Comparison of ENCODE assay signal across 8 cellular contexts in the genomic region with DNA sequence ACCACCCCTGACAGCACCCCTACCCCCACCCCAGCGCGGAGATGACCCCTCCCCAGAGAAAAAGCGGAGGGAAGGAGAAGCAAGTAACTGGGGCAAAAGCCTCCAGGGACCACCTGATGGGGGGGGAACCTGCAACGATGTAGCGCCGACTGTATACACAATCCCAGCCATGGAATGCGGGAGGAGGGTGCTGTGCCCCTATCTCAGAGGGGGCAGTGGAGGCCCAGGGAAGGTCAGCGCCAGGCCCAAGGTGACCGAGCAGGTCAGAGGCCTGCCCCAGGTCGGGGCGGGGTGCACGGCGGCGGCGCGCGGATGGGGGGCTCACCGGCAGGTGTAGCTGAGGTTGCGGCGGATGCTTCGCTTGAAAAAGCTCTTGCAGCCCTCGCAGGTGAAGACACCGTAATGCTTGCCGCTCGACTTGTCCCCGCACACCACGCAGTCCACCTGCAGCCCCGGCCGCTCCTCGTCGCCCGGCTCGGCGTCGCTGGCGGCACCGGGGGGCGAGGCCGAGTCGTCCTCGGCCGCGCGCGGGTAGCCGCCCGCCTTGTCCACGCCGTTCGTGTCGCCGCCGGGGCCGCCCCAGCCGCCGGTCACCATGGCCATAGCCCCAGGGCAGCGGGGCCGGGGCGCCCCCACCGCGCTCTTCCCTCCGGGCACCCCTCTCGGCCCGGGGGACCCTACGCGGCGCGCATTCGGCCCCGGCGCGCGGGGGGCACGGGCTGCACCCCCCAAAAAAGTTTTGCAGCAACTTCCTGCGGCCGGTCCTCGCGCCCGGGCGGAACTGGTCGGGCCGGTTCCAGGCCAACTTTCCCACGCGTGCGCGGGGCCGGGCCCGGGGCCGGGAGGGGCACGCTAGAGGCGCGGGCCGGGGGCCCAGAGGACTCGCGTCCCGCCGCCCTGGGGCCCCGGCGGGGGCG. TPM values are rescaled to one million over a fixed set of nuclear protein-coding genes. Genes with fewer than 3 reads are reported as not detected.
DNase-seq lines count a peak whose midpoint lies in the region; ATAC-seq and TF ChIP-seq lines count a peak whose summit lies in the region.

No MANE protein-coding gene starts in this region.

- no peaks in the 10 kb centered on the region for H3K9me3 Mint-ChIP-seq in T-cell

- peaks cover 0 to 16% (median 6%) of the 10 kb centered on the region in 3 donors for H3K4me1 Mint-ChIP-seq in T-cell

- no peaks in the 10 kb centered on the region for H4K20me1 ChIP-seq in GM23248 (ENCODE audit: insufficient read depth)

- ATAC-seq in T-cell (replicated peaks in 1 of 4) (peak in 3 of 4 experiments; percentile 8 to 33 (median 12)), gastroesophageal sphincter (peak; percentile 9), omental fat pad (ENCODE audit: low FRiP score) (no peak)

- no peak for TF ChIP-seq POLR2A in gastroesophageal sphincter (IDR thresholded peaks at IDR 0.05)

- no peak for TF ChIP-seq EP300 in gastroesophageal sphincter (IDR thresholded peaks at IDR 0.05)

- peak overlapping the region; percentile 54 to 65 (median 57) for H3K4me3 Mint-ChIP-seq in T-cell

- H3K79me2 ChIP-seq in GM23248 (ENCODE audit: insufficient read depth), result peaks cover 53% of the 10 kb centered on the region

- H3K4me3 ChIP-seq in AG04449 (ENCODE audit: low read depth, low read length) (peak overlapping the region; percentile 82), GM23248 (peak overlapping the region; percentile 92), gastroesophageal sphincter (peak overlapping the region; percentile 92 to 93), retinal pigment epithelial cell (ENCODE audit: low read length) (peak overlapping the region; percentile 65)

- TF ChIP-seq CTCF in AG04449 (IDR thresholded peaks at IDR 0.05; ENCODE audit: insufficient read depth, low read length, missing control alignments) (no peak), gastroesophageal sphincter (IDR thresholded peaks at IDR 0.05) (no peak), retinal pigment epithelial cell (conservative IDR thresholded peaks at IDR 0.05; ENCODE audit: low read depth, low read length) (no peak), omental fat pad (IDR thresholded peaks at IDR 0.05) (no peak)

- in situ Hi-C loops in GM23248 (cut with MboI), result no loop called here

- H3K27me3 ChIP-seq in GM23248 (replicated peaks; ENCODE audit: insufficient read depth) (no peaks in the 10 kb centered on the region), gastroesophageal sphincter (no peaks in the 10 kb centered on the region)

- H3K4me2 ChIP-seq in GM23248 (ENCODE audit: unreplicated experiment), result peak overlapping the region; percentile 94

- H3K27me3 Mint-ChIP-seq in T-cell, result peaks cover 5 to 7% of the 10 kb centered on the region in 2 donors

- H3K36me3 ChIP-seq in GM23248 (ENCODE audit: low read depth) (no peaks in the 10 kb centered on the region), gastroesophageal sphincter (peaks cover 0 to 10% of the 10 kb centered on the region in 2 donors)

- peak overlapping the region; percentile 79 for H3K9ac ChIP-seq in GM23248

- CTCF ChIA-PET in AG04449 (lab: Yijun Ruan, JAX), result interaction anchor here (1.5 to 2.6 kb wide), 2 partner anchors 10 to 16 kb away, joined by 4 to 12 read pairs; no protein-coding TSS in a partner anchor
- CTCF ChIA-PET in T-cell (lab: Charles Lee), result no interaction called here

- POLR2A ChIA-PET in AG04449 (lab: Yijun Ruan, JAX) (interaction anchor here (2.7 kb wide), 1 partner anchor 18 kb away, joined by 11 read pairs; a partner anchor contains a TSS), T-cell (lab: Charles Lee) (interaction anchor here in 1 of 2 donors (0.6 kb wide), 1 partner anchor 120 kb away, joined by 13 read pairs; no protein-coding TSS in a partner anchor)

- no peaks in the 10 kb centered on the region for H3K9me2 ChIP-seq in GM23248 (ENCODE audit: insufficient read depth)

- H3K9me3 ChIP-seq in GM23248 (ENCODE audit: low read depth) (no peaks in the 10 kb centered on the region), gastroesophageal sphincter (no peaks in the 10 kb centered on the region)

- no peak overlapping the region for H3K27ac Mint-ChIP-seq in T-cell

- H3K4me1 ChIP-seq in GM23248 (ENCODE audit: insufficient read depth), result peaks cover 26% of the 10 kb centered on the region
- peaks cover 0 to 62% (median 31%) of the 10 kb centered on the region in 3 donors for H3K4me1 ChIP-seq in gastroesophageal sphincter

- DNase-seq in AG04449 (ENCODE audit: low read depth, low spot score), result no peak
- DNase-seq in GM23248, result peak; percentile 49
- peak in 3 of 34 experiments; percentile 20 to 27 (median 26) for DNase-seq in T-cell
- DNase-seq in retinal pigment epithelial cell (ENCODE audit: low read depth), result no peak
- no peak for DNase-seq in omental fat pad (ENCODE audit: low spot score)
- DNase-seq in superior temporal gyrus (ENCODE audit: extremely low spot score), result no peak
- no peak for DNase-seq in NCI-H774 (lab: John Stamatoyannopoulos, UW)

- no peak overlapping the region for H3K27ac ChIP-seq in GM23248
- peak overlapping the region; percentile 74 to 94 (median 86) for H3K27ac ChIP-seq in gastroesophageal sphincter

- 0 out of 2 replicates have a peak, but pooled peaks cover 3% of the 10 kb centered on the region for H3F3A ChIP-seq in GM23248 (ENCODE audit: insufficient read depth)

- 1 to 2% methylated on average over 37 to 53 of the region's 100 CpGs for WGBS in GM23248 (ENCODE audit: low coverage in 1 of 2, low lambda C conversion rate in 2 of 2, missing lambda C conversion rate in 2 of 2), 2 experiments
- WGBS in gastroesophageal sphincter (ENCODE audit: low coverage in 1 of 2), 2 donors, result 0% methylated on average over 10 of the region's 100 CpGs; no CpG with 5 or more reads in 1 of the 2 donors

- H3K36me3 Mint-ChIP-seq in T-cell, result no peaks in the 10 kb centered on the region

- H2AFZ ChIP-seq in GM23248, result peak overlapping the region; percentile 71

RNA-seq across cellular contexts. Expression of a gene that starts 0.8 kb away (rescaled TPM):
- 82.5 and 96.7 TPM in 2 replicates for total RNA-seq in GM23248 (2014; rRNA removed; shearing (Covaris generic))
- polyA plus RNA-seq in GM23248 (2016; fragmentation: Nextera tagmentation; extraction: Ambion mirVana), result 11.7 and 14.1 TPM in 2 replicates
- total RNA-seq in T-cell, result 1 to 10 TPM in 4 of 5 donors, under 1 TPM in 1; 0.55 to 6.4 (median 2.8) TPM
- total RNA-seq in gastroesophageal sphincter, result 10 to 100 TPM; 33.9 to 71.9 (median 60.2) TPM
- total RNA-seq in omental fat pad, result 10 to 100 TPM; 16.9 to 45.4 (median 29.8) TPM

RNA-seq across cellular contexts. Expression of a gene that starts 18.9 kb away (rescaled TPM):
- total RNA-seq in GM23248 (2014; rRNA removed; shearing (Covaris generic)), result 1.3 and 1.8 TPM in 2 replicates
- polyA plus RNA-seq in GM23248 (2016; fragmentation: Nextera tagmentation; extraction: Ambion mirVana), result 17.1 and 17.4 TPM in 2 replicates
- total RNA-seq in T-cell (10 to 100 TPM; 21.5 to 33.3 (median 23.0) TPM), gastroesophageal sphincter (10 to 100 TPM in 1 of 4 donors, 1 to 10 TPM in 3; 3.5 to 15.1 (median 6.5) TPM), omental fat pad (10 to 100 TPM in 1 of 4 donors, 1 to 10 TPM in 3; 6.7 to 17.7 (median 9.3) TPM)

RNA-seq across cellular contexts. Expression of a gene that starts 19.7 kb away (rescaled TPM):
- not detected in 2 replicates for total RNA-seq in GM23248 (2014; rRNA removed; shearing (Covaris generic))
- not detected in 2 replicates for polyA plus RNA-seq in GM23248 (2016; fragmentation: Nextera tagmentation; extraction: Ambion mirVana)
- total RNA-seq in T-cell (under 1 TPM in 4 of 5 donors, not detected in 1; 0.10 to 0.61 (median 0.38) TPM), gastroesophageal sphincter (1 to 10 TPM; 4.6 to 9.6 (median 5.1) TPM), omental fat pad (10 to 100 TPM in 1 of 4 donors, 1 to 10 TPM in 3; 2.4 to 43.3 (median 5.8) TPM)

RNA-seq across cellular contexts. Expression of a gene that starts 22.4 kb away (rescaled TPM):
- total RNA-seq in GM23248 (2014; rRNA removed; shearing (Covaris generic)), result 78.5 and 82.7 TPM in 2 replicates
- 90.3 and 99.6 TPM in 2 replicates for polyA plus RNA-seq in GM23248 (2016; fragmentation: Nextera tagmentation; extraction: Ambion mirVana)
- 100 to 1,000 TPM in 3 of 5 donors, 10 to 100 TPM in 2; 76.7 to 130 (median 117) TPM for total RNA-seq in T-cell
- 10 to 100 TPM; 62.6 to 91.8 (median 81.9) TPM for total RNA-seq in gastroesophageal sphincter
- total RNA-seq in omental fat pad, result 10 to 100 TPM; 46.0 to 62.1 (median 59.1) TPM

RNA-seq across cellular contexts. Expression of a gene that starts 29.7 kb away (rescaled TPM):
- total RNA-seq in GM23248 (2014; rRNA removed; shearing (Covaris generic)), result 13.2 and 29.0 TPM in 2 replicates
- polyA plus RNA-seq in GM23248 (2016; fragmentation: Nextera tagmentation; extraction: Ambion mirVana), result 29.6 and 32.3 TPM in 2 replicates
- 10 to 100 TPM; 23.8 to 45.2 (median 38.6) TPM for total RNA-seq in T-cell
- 10 to 100 TPM; 11.3 to 24.0 (median 17.9) TPM for total RNA-seq in gastroesophageal sphincter
- 10 to 100 TPM; 14.5 to 22.3 (median 20.7) TPM for total RNA-seq in omental fat pad
